In the genomic region with DNA sequence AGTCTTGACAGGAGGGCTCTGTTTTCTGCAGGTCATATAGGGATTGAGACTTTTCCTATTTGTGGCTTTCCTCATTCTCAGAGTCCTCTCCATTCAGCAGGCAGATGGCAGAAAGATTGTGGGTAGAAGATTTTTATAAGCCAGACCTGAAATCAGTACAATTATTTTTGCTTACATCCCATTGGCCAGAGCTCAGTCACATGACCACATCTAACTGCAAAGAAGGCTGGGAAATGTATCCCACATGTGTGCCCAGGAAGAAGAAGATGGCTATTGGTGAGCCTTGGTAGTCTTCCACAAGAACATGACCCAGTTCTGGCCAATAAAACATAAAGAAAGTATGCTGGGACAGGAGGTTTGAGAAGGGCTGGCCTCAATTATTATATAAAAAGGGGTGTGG, we compare ENCODE assay signal across 20 cellular contexts. TPM values are rescaled to one million over a fixed set of nuclear protein-coding genes. Genes with fewer than 3 reads are reported as not detected.
DNase-seq lines count a peak whose midpoint lies in the region; ATAC-seq and TF ChIP-seq lines count a peak whose summit lies in the region.
"Had no signal": no experiment of that assay in that cellular context is flagged by ENCODE, and none has a peak within 500 bp of the region (broad histone marks: within the 10 kb centered on the region; RNA-seq: fewer than 3 reads in every experiment).

No MANE protein-coding gene starts in this region.

- TF ChIP-seq POLR2A in esophagus squamous epithelium (IDR thresholded peaks at IDR 0.05) (no peak), gastrocnemius medialis (IDR thresholded peaks at IDR 0.05) (no peak)

- H3K4me3 ChIP-seq in right cardiac atrium (ENCODE audit: low read length): no peak overlapping the region
- H3K4me3 ChIP-seq in esophagus squamous epithelium: no peak overlapping the region
- H3K4me3 ChIP-seq in gastrocnemius medialis: no peak overlapping the region
- H3K4me3 ChIP-seq: body of pancreas, dorsolateral prefrontal cortex, testis had no signal

- intact Hi-C loops in right cardiac atrium (cut with DNase I) (no loop called here), left cardiac atrium (cut with DNase I) (no loop called here), esophagus squamous epithelium (cut with DNase I) (no loop called here), gastrocnemius medialis (cut with DNase I; ENCODE audit: low total_unique reads) (loop anchor here (1.0 kb wide), 1 partner anchor 21 kb away; no protein-coding TSS in a partner anchor)

- peak overlapping the region; percentile 95 for H3K27ac ChIP-seq in right cardiac atrium (ENCODE audit: low read length)
- peak overlapping the region; percentile 65 to 91 (median 82) for H3K27ac ChIP-seq in esophagus squamous epithelium
- H3K27ac ChIP-seq in gastrocnemius medialis: peak overlapping the region; percentile 47 to 83 (median 66)

- in situ Hi-C loops in gastrocnemius medialis (cut with MboI; ENCODE audit: low sequenced_read_pairs in 4 of 4): no loop called here

- H3K36me3 ChIP-seq in esophagus squamous epithelium (no peaks in the 10 kb centered on the region), gastrocnemius medialis (no peaks in the 10 kb centered on the region)

- no peak for ATAC-seq in right cardiac atrium
- no peak for ATAC-seq in left cardiac atrium
- no peak for ATAC-seq in gastrocnemius medialis
- no peak for ATAC-seq in GM21381 (IDR thresholded peaks at IDR 0.05; ENCODE audit: unreplicated experiment)

- H3K9me3 ChIP-seq in right cardiac atrium (ENCODE audit: control insufficient read depth, low read length) (no peaks in the 10 kb centered on the region), esophagus squamous epithelium (no peaks in the 10 kb centered on the region), gastrocnemius medialis (no peaks in the 10 kb centered on the region)
- H3K9me3 ChIP-seq: body of pancreas, testis had no signal

- DNase-seq in right cardiac atrium (no peak), left cardiac atrium (no peak), esophagus squamous epithelium (lab: John Stamatoyannopoulos, UW) (no peak), gastrocnemius medialis (no peak), LoVo (ENCODE audit: low spot score) (no peak), NCI-H1417 treated with DMSO at 0.1 percent for 48 hours (lab: John Stamatoyannopoulos, UW) (no peak)
- DNase-seq in central memory CD4-positive, alpha-beta T cell: no peak
- DNase-seq: activated naive CD4-positive, alpha-beta T cell; dorsolateral prefrontal cortex; NCI-H1092; NCI-H774 had no signal

- H3K4me1 ChIP-seq in right cardiac atrium (ENCODE audit: control insufficient read depth, insufficient read depth, low read length): peaks cover 10% of the 10 kb centered on the region
- peaks cover 0 to 59% (median 30%) of the 10 kb centered on the region in 3 donors for H3K4me1 ChIP-seq in esophagus squamous epithelium
- peaks cover 24 to 40% of the 10 kb centered on the region in 2 donors for H3K4me1 ChIP-seq in gastrocnemius medialis
- H3K4me1 ChIP-seq: body of pancreas had no signal

- TF ChIP-seq CTCF in esophagus squamous epithelium (IDR thresholded peaks at IDR 0.05): no peak
- TF ChIP-seq CTCF in gastrocnemius medialis (IDR thresholded peaks at IDR 0.05 in 4 of 5, conservative IDR thresholded peaks at IDR 0.05 in 1 of 5): no peak

- H3K27me3 ChIP-seq in right cardiac atrium (ENCODE audit: control insufficient read depth, insufficient read depth) (no peaks in the 10 kb centered on the region), esophagus squamous epithelium (no peaks in the 10 kb centered on the region), gastrocnemius medialis (no peaks in the 10 kb centered on the region)
- H3K27me3 ChIP-seq: body of pancreas, dorsolateral prefrontal cortex, testis had no signal

RNA-seq across cellular contexts. Expression of gene CCN5, which starts 21.5 kb away (rescaled TPM):
- total RNA-seq in right cardiac atrium (100 to 1,000 TPM in 1 of 4 donors, 10 to 100 TPM in 3; 85.2 to 292 (median 98.2) TPM), left cardiac atrium (10 to 100 TPM; 25.1 to 63.6 TPM), esophagus squamous epithelium (10 to 100 TPM in 3 of 4 donors, 1 to 10 TPM in 1; 6.7 to 83.9 (median 31.0) TPM), gastrocnemius medialis (10 to 100 TPM; 16.4 to 65.3 (median 45.7) TPM)
- 102 TPM for polyA plus RNA-seq in right cardiac atrium
- total RNA-seq: H9; pulmonary artery endothelial cell; T-helper 2 cell treated with Interferon-gamma antibody and Interleukin-4, amounts not matched to agents 100 ng/mL and 5 ng/mL, for 36 hours had no signal
- polyA plus RNA-seq: IgD-negative memory B cell had no signal

RNA-seq across cellular contexts. Expression of gene ADA, which starts 42.1 kb away (rescaled TPM):
- total RNA-seq in right cardiac atrium (10 to 100 TPM; 11.6 to 22.8 (median 12.4) TPM), left cardiac atrium (10 to 100 TPM; 11.3 to 12.2 TPM), esophagus squamous epithelium (10 to 100 TPM in 2 of 4 donors, 1 to 10 TPM in 2; 3.8 to 31.7 (median 15.7) TPM), gastrocnemius medialis (1 to 10 TPM; 2.2 to 5.1 (median 3.0) TPM)
- 12.4 TPM for polyA plus RNA-seq in right cardiac atrium

RNA-seq across cellular contexts. Expression of gene KCNK15, which starts 52.0 kb away (rescaled TPM):
- total RNA-seq in right cardiac atrium (1 to 10 TPM in 3 of 4 donors, under 1 TPM in 1; 0.65 to 1.3 (median 1.1) TPM), left cardiac atrium (1 to 10 TPM; 2.2 to 2.6 TPM), esophagus squamous epithelium (1 to 10 TPM in 1 of 4 donors, under 1 TPM in 2, not detected in 1; 0.13 to 2.5 (median 0.23) TPM), gastrocnemius medialis (under 1 TPM in 1 of 4 donors, not detected in 3; 0.20 TPM)
- polyA plus RNA-seq in right cardiac atrium: 0.70 TPM
- total RNA-seq: myocyte; pulmonary artery endothelial cell; T-helper 2 cell treated with Interferon-gamma antibody and Interleukin-4, amounts not matched to agents 100 ng/mL and 5 ng/mL, for 36 hours had no signal
- polyA plus RNA-seq: AG04450, IgD-negative memory B cell had no signal
